17 cellular contexts compared by ENCODE assay signal in the genomic region with DNA sequence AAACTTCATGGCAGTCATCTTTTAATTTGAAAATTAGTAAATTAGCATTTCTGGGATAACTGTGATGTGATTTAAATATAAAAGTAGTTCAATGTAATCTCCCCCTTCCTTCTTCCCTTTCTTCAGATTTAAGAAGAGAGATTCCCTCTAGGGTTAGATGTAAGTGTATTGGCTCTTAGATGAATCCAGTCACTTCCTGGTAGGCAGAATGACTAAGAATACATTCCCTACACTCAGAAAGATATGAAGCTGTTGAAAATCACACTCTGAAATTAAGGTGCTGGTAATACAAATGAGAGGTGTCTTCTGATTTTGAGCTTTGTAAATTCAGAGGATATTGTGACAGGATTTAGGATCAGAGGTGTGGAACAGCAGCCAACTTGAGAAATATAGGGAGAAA.
"Had no signal": no experiment of that assay in that cellular context is flagged by ENCODE, and none has a peak within 500 bp of the region (broad histone marks: within the 10 kb centered on the region; RNA-seq: fewer than 3 reads in every experiment).

No MANE protein-coding gene starts in this region.

- H3K36me3 ChIP-seq: colonic mucosa, heart left ventricle, ovary, right atrium auricular region, sigmoid colon, stomach, thyroid gland, upper lobe of left lung, uterus had no signal

- ATAC-seq: heart left ventricle, left lobe of liver, natural killer cell had no signal

- H3K27ac ChIP-seq: colonic mucosa, heart left ventricle, ovary, sigmoid colon, skin epidermis, stomach, thyroid gland, upper lobe of left lung, uterus had no signal

- H3K4me3 ChIP-seq: colonic mucosa, heart left ventricle, ovary, sigmoid colon, skin epidermis, stomach, thyroid gland, upper lobe of left lung, uterus had no signal

- H3K4me1 ChIP-seq: colonic mucosa, heart left ventricle, right atrium auricular region, sigmoid colon, stomach, thyroid gland, upper lobe of left lung, uterus had no signal

- H3K27me3 ChIP-seq: colonic mucosa, heart left ventricle, ovary, right atrium auricular region, sigmoid colon, stomach, thyroid gland, upper lobe of left lung, uterus had no signal

- H3K9me3 ChIP-seq: colonic mucosa, heart left ventricle, ovary, right atrium auricular region, sigmoid colon, stomach, thyroid gland, upper lobe of left lung, uterus had no signal

- DNase-seq: colonic mucosa; dermis blood vessel endothelial cell; heart left ventricle; hippocampal formation; mammary epithelial cell; natural killer cell; ovary; sigmoid colon; stimulated activated CD4-positive, alpha-beta T cell treated with anti-CD3 and anti-CD28 coated beads, Interleukin-12 subunit alpha, Interleukin-12 subunit beta, amount 100 ng/mL, for 4 hours; stimulated activated naive CD4-positive, alpha-beta T cell; stomach; thyroid gland; upper lobe of left lung; uterus had no signal
